In genomic region chr2:47065771-47066380, GRCh38 we compare ENCODE assay signal across 9 cellular contexts.
DNase-seq lines count a peak whose midpoint lies in the region; ATAC-seq and TF ChIP-seq lines count a peak whose summit lies in the region.
"Had no signal": no experiment of that assay in that cellular context is flagged by ENCODE, and none has a peak within 500 bp of the region (broad histone marks: within the 10 kb centered on the region; RNA-seq: fewer than 3 reads in every experiment).

No MANE protein-coding gene starts in this region.

- ATAC-seq in activated CD8-positive, alpha-beta T cell treated with anti-CD3 and anti-CD28 coated beads for 36 hours: no peak
- no peak for ATAC-seq in HG03097 (IDR thresholded peaks at IDR 0.05; ENCODE audit: low FRiP score, unreplicated experiment)
- ATAC-seq in activated CD4-positive, alpha-beta T cell treated with anti-CD3 and anti-CD28 coated beads for 36 hours: no peak

- H3K27me3 Mint-ChIP-seq in nephron (ENCODE audit: low read depth): no peaks in the 10 kb centered on the region
- no peaks in the 10 kb centered on the region for H3K27me3 Mint-ChIP-seq in activated CD8-positive, alpha-beta T cell treated with anti-CD3 and anti-CD28 coated beads for 36 hours
- no peaks in the 10 kb centered on the region for H3K27me3 Mint-ChIP-seq in activated CD4-positive, alpha-beta T cell treated with anti-CD3 and anti-CD28 coated beads for 36 hours

- no peak overlapping the region for H3K4me3 Mint-ChIP-seq in nephron
- no peak overlapping the region for H3K4me3 Mint-ChIP-seq in activated CD8-positive, alpha-beta T cell treated with anti-CD3 and anti-CD28 coated beads for 36 hours
- H3K4me3 Mint-ChIP-seq in activated CD4-positive, alpha-beta T cell treated with anti-CD3 and anti-CD28 coated beads for 36 hours: no peak overlapping the region

- intact Hi-C loops in activated CD8-positive, alpha-beta T cell treated with anti-CD3 and anti-CD28 coated beads for 36 hours (cut with micrococcal nuclease): no loop called here
- intact Hi-C loops in activated CD4-positive, alpha-beta T cell treated with anti-CD3 and anti-CD28 coated beads for 36 hours (cut with DNase I, micrococcal nuclease): loop anchor here in 1 of 2 experiments (10.0 kb wide), 1 partner anchor 1251 kb away; no protein-coding TSS in a partner anchor

- H3K4me1 Mint-ChIP-seq in nephron: peaks cover 71% of the 10 kb centered on the region
- H3K4me1 Mint-ChIP-seq in activated CD8-positive, alpha-beta T cell treated with anti-CD3 and anti-CD28 coated beads for 36 hours (ENCODE audit: low read depth): peaks cover 28% of the 10 kb centered on the region
- peaks cover 22% of the 10 kb centered on the region for H3K4me1 Mint-ChIP-seq in activated CD4-positive, alpha-beta T cell treated with anti-CD3 and anti-CD28 coated beads for 36 hours

- H3K27ac Mint-ChIP-seq in nephron: peak overlapping the region in 2 of 3 experiments; percentile 82 to 89
- no peak overlapping the region for H3K27ac Mint-ChIP-seq in activated CD8-positive, alpha-beta T cell treated with anti-CD3 and anti-CD28 coated beads for 36 hours
- no peak overlapping the region for H3K27ac Mint-ChIP-seq in activated CD4-positive, alpha-beta T cell treated with anti-CD3 and anti-CD28 coated beads for 36 hours

- TF ChIP-seq CTCF in RWPE1 (conservative IDR thresholded peaks at IDR 0.05; ENCODE audit: low read depth) (no peak), nephron (IDR thresholded peaks at IDR 0.05; ENCODE audit: unreplicated experiment in 3 of 3) (no peak)
- TF ChIP-seq CTCF in activated CD8-positive, alpha-beta T cell treated with anti-CD3 and anti-CD28 coated beads for 36 hours (IDR thresholded peaks at IDR 0.05): no peak

- DNase-seq in AG20443 (ENCODE audit: low spot score) (peak; percentile 84), RWPE1 (ENCODE audit: low spot score) (peak; percentile 49), fibroblast of gingiva (ENCODE audit: low read depth) (peak; percentile 87), NCI-H748 (lab: John Stamatoyannopoulos, UW; ENCODE audit: unreplicated experiment) (no peak)
- DNase-seq in activated CD8-positive, alpha-beta T cell treated with anti-CD3 and anti-CD28 coated beads for 36 hours: no peak
- no peak for DNase-seq in activated CD4-positive, alpha-beta T cell treated with anti-CD3 and anti-CD28 coated beads for 36 hours
- DNase-seq: activated naive CD4-positive, alpha-beta T cell had no signal

- no peaks in the 10 kb centered on the region for H3K36me3 Mint-ChIP-seq in nephron (ENCODE audit: low read depth)
- peaks cover 9% of the 10 kb centered on the region for H3K36me3 Mint-ChIP-seq in activated CD8-positive, alpha-beta T cell treated with anti-CD3 and anti-CD28 coated beads for 36 hours (ENCODE audit: low read depth)
- H3K36me3 Mint-ChIP-seq in activated CD4-positive, alpha-beta T cell treated with anti-CD3 and anti-CD28 coated beads for 36 hours (ENCODE audit: low read depth): peaks cover 20% of the 10 kb centered on the region

- H3K27ac ChIP-seq in RWPE1: peak overlapping the region; percentile 63

- POLR2A ChIA-PET in RWPE1 (lab: Yijun Ruan, JAX; ENCODE audit: low non-redundant PET): no interaction called here
- POLR2A ChIA-PET in activated CD8-positive, alpha-beta T cell treated with anti-CD3 and anti-CD28 coated beads for 36 hours (lab: Charles Lee): no interaction called here
- POLR2A ChIA-PET in activated CD4-positive, alpha-beta T cell treated with anti-CD3 and anti-CD28 coated beads for 36 hours (lab: Charles Lee): interaction anchor here (0.7 kb wide), 1 partner anchor 44 kb away, joined by 6 read pairs; no protein-coding TSS in a partner anchor

- H3K9me3 Mint-ChIP-seq in nephron: no peaks in the 10 kb centered on the region
- no peaks in the 10 kb centered on the region for H3K9me3 Mint-ChIP-seq in activated CD8-positive, alpha-beta T cell treated with anti-CD3 and anti-CD28 coated beads for 36 hours
- H3K9me3 Mint-ChIP-seq in activated CD4-positive, alpha-beta T cell treated with anti-CD3 and anti-CD28 coated beads for 36 hours (ENCODE audit: low read depth): no peaks in the 10 kb centered on the region

- CTCF ChIA-PET in RWPE1 (lab: Yijun Ruan, JAX): no interaction called here
- CTCF ChIA-PET in activated CD8-positive, alpha-beta T cell treated with anti-CD3 and anti-CD28 coated beads for 36 hours (lab: Charles Lee): interaction anchor here (1.0 kb wide), 1 partner anchor 257 kb away, joined by 3 read pairs; no protein-coding TSS in a partner anchor
- CTCF ChIA-PET in activated CD4-positive, alpha-beta T cell treated with anti-CD3 and anti-CD28 coated beads for 36 hours (lab: Charles Lee): interaction anchor here (0.5 to 0.7 kb wide), 2 partner anchors 10 to 55 kb away, joined by 3 to 4 read pairs; no protein-coding TSS in a partner anchor

Comparison
In these comparisons a context has a peak if more than half of its experiments do, and no peak if none do; other contexts are left out.
1. DNase-seq: peak in AG20443 (single experiment), RWPE1 (single experiment) and fibroblast of gingiva (single experiment); none in activated CD8-positive, alpha-beta T cell treated with anti-CD3 and anti-CD28 coated beads for 36 hours (single experiment), NCI-H748 (single experiment) and activated CD4-positive, alpha-beta T cell treated with anti-CD3 and anti-CD28 coated beads for 36 hours (single experiment).
2. H3K27ac Mint-ChIP-seq: peak in nephron (2 of 3); none in activated CD8-positive, alpha-beta T cell treated with anti-CD3 and anti-CD28 coated beads for 36 hours (single experiment) and activated CD4-positive, alpha-beta T cell treated with anti-CD3 and anti-CD28 coated beads for 36 hours (single experiment).